Comparison of ENCODE assay signal across 8 cellular contexts in the genomic region with DNA sequence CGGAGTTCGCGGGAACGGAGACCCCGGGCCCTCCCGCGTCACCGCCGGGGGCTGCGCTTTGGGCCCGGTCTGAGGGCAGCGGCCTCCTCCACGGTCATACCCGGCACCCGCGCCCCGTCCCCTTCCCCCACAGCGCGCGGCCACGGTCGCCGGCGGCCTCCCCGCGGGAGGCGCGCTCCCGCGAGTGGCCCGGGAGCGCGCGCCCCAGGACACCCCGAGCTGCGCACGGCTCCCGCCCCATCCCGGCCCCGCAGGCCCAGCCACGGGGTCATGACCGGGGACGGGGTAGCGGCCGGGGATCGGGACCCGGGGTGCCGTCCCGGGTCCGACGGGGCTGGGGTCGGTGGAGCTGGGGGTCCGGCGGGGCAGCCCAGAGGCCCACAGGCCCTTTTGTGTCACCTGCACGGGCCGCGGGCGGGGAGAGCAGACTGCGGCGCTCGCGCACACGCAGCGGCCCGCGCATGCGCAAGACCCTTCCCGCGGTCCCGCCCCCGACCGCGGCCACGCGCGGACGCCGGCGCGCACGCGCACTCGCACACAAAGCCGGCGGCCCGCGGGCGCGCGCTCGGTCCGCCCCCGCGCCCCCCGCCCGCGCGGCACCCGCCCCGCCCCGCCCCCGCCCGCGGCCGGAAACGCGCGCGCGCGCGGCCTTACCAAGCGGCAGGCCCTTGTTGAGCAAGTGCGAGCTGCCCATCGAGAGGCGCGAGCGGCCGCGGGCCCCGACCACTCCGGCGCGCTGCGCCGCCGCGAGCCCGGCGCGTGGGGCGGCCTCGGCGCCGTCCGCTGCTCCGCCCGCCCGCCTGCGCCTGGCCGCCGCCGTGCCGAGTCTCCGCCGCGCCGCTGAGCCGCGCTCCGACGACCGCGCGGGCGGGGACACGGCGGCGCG. TPM values are rescaled to one million over a fixed set of nuclear protein-coding genes. Genes with fewer than 3 reads are reported as not detected.
DNase-seq lines count a peak whose midpoint lies in the region; ATAC-seq and TF ChIP-seq lines count a peak whose summit lies in the region.

A gene (minus strand): TSS at position 869 of the 886 bp plus-strand sequence. CDS start 7,799 bp downstream, outside the sequence.

- no peaks in the 10 kb centered on the region for H3K9me3 ChIP-seq in mucosa of descending colon

- DNase-seq in COLO668 (lab: John Stamatoyannopoulos, UW; ENCODE audit: unreplicated experiment), result peak; percentile 94
- DNase-seq in GM20000 (ENCODE audit: low spot score), result peak; percentile 100
- DNase-seq in HS-5 (ENCODE audit: low read depth), result peak; percentile 33
- peak; percentile 52 for DNase-seq in NOMO-1 treated with dmso at 0.1 percent for 144 hours (lab: John Stamatoyannopoulos, UW; ENCODE audit: unreplicated experiment)
- peak; percentile 81 for DNase-seq in activated T-cell treated with anti-CD3 and anti-CD28 coated beads for 1 hour (ENCODE audit: low read depth)
- peak; percentile 81 for DNase-seq in epithelial cell of esophagus (ENCODE audit: low read depth)
- DNase-seq in mucosa of descending colon, result peak; percentile 76 to 89 (median 86)
- peak; percentile 74 for DNase-seq in stimulated activated CD8-positive, alpha-beta memory T cell treated with anti-CD3 and anti-CD28 coated beads, Interleukin-4, amount 100 ng/mL, for 24 hours (ENCODE audit: low read depth)

- H3K36me3 ChIP-seq in mucosa of descending colon (ENCODE audit: low read depth), result no peaks in the 10 kb centered on the region

- H3K4me3 ChIP-seq in epithelial cell of esophagus (ENCODE audit: low read length), result peak within 1 kb of the TSS; percentile 80
- peak within 1 kb of the TSS; percentile 67 for H3K4me3 ChIP-seq in mucosa of descending colon

- peaks cover 44% of the 10 kb centered on the region for H3K4me1 ChIP-seq in mucosa of descending colon (ENCODE audit: low read depth)

- TF ChIP-seq CTCF in GM20000 (IDR thresholded peaks at IDR 0.05; ENCODE audit: extremely low read depth, missing control alignments), result no peak
- no peak for TF ChIP-seq CTCF in epithelial cell of esophagus (IDR thresholded peaks at IDR 0.05; ENCODE audit: insufficient read depth, low read depth, low read length, missing control alignments)
- no peak for TF ChIP-seq CTCF in mucosa of descending colon (IDR thresholded peaks at IDR 0.05)

- intact Hi-C loops in mucosa of descending colon (cut with DNase I, micrococcal nuclease), result no loop called here

- peak; percentile 82 for ATAC-seq in mucosa of descending colon

RNA-seq across cellular contexts. Expression of the gene that starts here (rescaled TPM):
- 100 to 1,000 TPM; 151 to 188 (median 168) TPM for total RNA-seq in mucosa of descending colon

Comparison
In these comparisons a context has a peak if more than half of its experiments do, and no peak if none do; other contexts are left out.
1. Peak in every context shown above with its lines: DNase-seq, ATAC-seq and H3K4me3 ChIP-seq.
2. DNase-seq: peak in every context shown above with its lines; median percentile 100 in GM20000; 94 in COLO668; 86 in mucosa of descending colon; 81 in activated T-cell treated with anti-CD3 and anti-CD28 coated beads for 1 hour; 81 in epithelial cell of esophagus; 74 in stimulated activated CD8-positive, alpha-beta memory T cell treated with anti-CD3 and anti-CD28 coated beads, Interleukin-4, amount 100 ng/mL, for 24 hours; 52 in NOMO-1 treated with dmso at 0.1 percent for 144 hours; 33 in HS-5.